Comparison of ENCODE assay signal across 31 cellular contexts in genomic region chr4:183920512-183920911, GRCh38. TPM values are rescaled to one million over a fixed set of nuclear protein-coding genes. Genes with fewer than 3 reads are reported as not detected.
A peak's percentile ranks its signal among the peaks of the same experiment; 100 is the strongest.
DNase-seq lines count a peak whose midpoint lies in the region; ATAC-seq and TF ChIP-seq lines count a peak whose summit lies in the region.
"Had no signal": no experiment of that assay in that cellular context is flagged by ENCODE, and none has a peak within 500 bp of the region (broad histone marks: within the 10 kb centered on the region; RNA-seq: fewer than 3 reads in every experiment).

No MANE protein-coding gene starts in this region.

- BruUV-seq in HCT116 (replicated peaks; lab: Mats Ljungman, UMichigan), result no TSS peak

- peaks cover 6% of the 10 kb centered on the region for H3K36me3 Mint-ChIP-seq in glutamatergic neuron (ENCODE audit: unreplicated experiment)
- H3K36me3 Mint-ChIP-seq in T-cell, result no peaks in the 10 kb centered on the region
- H3K36me3 Mint-ChIP-seq: CD8-positive, alpha-beta memory T cell; naive thymus-derived CD4-positive, alpha-beta T cell had no signal

- H3K9me3 ChIP-seq in HCT116 (ENCODE audit: control insufficient read depth in 1 of 2, insufficient read depth in 1 of 2, low read depth in 1 of 2, low read length in 2 of 2) (no peaks in the 10 kb centered on the region), OCI-LY3 (ENCODE audit: insufficient read depth, low read length) (no peaks in the 10 kb centered on the region)
- H3K9me3 ChIP-seq: colonic mucosa, gastroesophageal sphincter, psoas muscle, sigmoid colon, thyroid gland, vagina had no signal

- H3K27ac Mint-ChIP-seq in glutamatergic neuron (ENCODE audit: unreplicated experiment) (peak overlapping the region; percentile 56), T-cell (no peak overlapping the region)
- H3K27ac Mint-ChIP-seq: activated naive CD8-positive, alpha-beta T cell treated with anti-CD3 and anti-CD28 coated beads, Interleukin-2, amount 50 U/mL, for 24 hours; B cell; CD8-positive, alpha-beta memory T cell; naive thymus-derived CD4-positive, alpha-beta T cell had no signal

- peaks cover 2% of the 10 kb centered on the region for H3K27me3 Mint-ChIP-seq in glutamatergic neuron (ENCODE audit: unreplicated experiment)
- H3K27me3 Mint-ChIP-seq in T-cell, result peaks cover 6 to 8% of the 10 kb centered on the region in 2 donors

- RAD21 ChIA-PET in HCT116 (lab: Charles Lee; ENCODE audit: low non-redundant PET in 1 of 2, low total read pairs in 2 of 2, uncharacterized antibody in 2 of 2, unreplicated experiment in 2 of 2), result no interaction called here

- no peak overlapping the region for H3K27ac ChIP-seq in HCT116 (ENCODE audit: low read depth, low read length)
- H3K27ac ChIP-seq in OCI-LY3 (ENCODE audit: low read length), result peak overlapping the region; percentile 67
- H3K27ac ChIP-seq: colonic mucosa, gastroesophageal sphincter, hepatocyte, psoas muscle, sigmoid colon, thyroid gland, vagina had no signal

- CTCF ChIA-PET in HCT116 (lab: Charles Lee), result no interaction called here
- CTCF ChIA-PET in T-cell (lab: Charles Lee), result no interaction called here

- TF ChIP-seq CTCF in HCT116 (IDR thresholded peaks at IDR 0.05 in 2 of 3, conservative IDR thresholded peaks at IDR 0.05 in 1 of 3; ENCODE audit: borderline replicate concordance in 1 of 3, insufficient read depth in 1 of 3, low read depth in 2 of 3, low read length in 2 of 3) (no peak), OCI-LY3 (IDR thresholded peaks at IDR 0.05; ENCODE audit: low read depth, low read length) (no peak), glutamatergic neuron (IDR thresholded peaks at IDR 0.05; ENCODE audit: partially characterized antibody, unreplicated experiment) (no peak)

- H3K4me3 Mint-ChIP-seq in glutamatergic neuron (ENCODE audit: unreplicated experiment), result no peak overlapping the region
- no peak overlapping the region for H3K4me3 Mint-ChIP-seq in T-cell
- H3K4me3 Mint-ChIP-seq: activated naive CD8-positive, alpha-beta T cell treated with anti-CD3 and anti-CD28 coated beads, Interleukin-2, amount 50 U/mL, for 24 hours; activated T-cell treated with anti-CD3 and anti-CD28 coated beads, Interleukin-2, amount 50 U/mL, for 4 hours; B cell; CD8-positive, alpha-beta memory T cell; naive thymus-derived CD4-positive, alpha-beta T cell had no signal

- H4K20me1 ChIP-seq in HCT116 (ENCODE audit: insufficient read depth) (no peaks in the 10 kb centered on the region), OCI-LY3 (ENCODE audit: insufficient read depth, low read length) (no peaks in the 10 kb centered on the region)

- peaks cover 2 to 8% of the 10 kb centered on the region in 2 experiments; a peak in 3 of 4 replicates for H3K4me1 ChIP-seq in HCT116 (ENCODE audit: control insufficient read depth in 1 of 2, insufficient read depth in 2 of 2, low read length in 2 of 2)
- H3K4me1 ChIP-seq in OCI-LY3 (ENCODE audit: low read length), result peaks cover 24% of the 10 kb centered on the region
- H3K4me1 ChIP-seq: colonic mucosa, psoas muscle, sigmoid colon, vagina had no signal

- TF ChIP-seq RAD21 in HCT116 (IDR thresholded peaks at IDR 0.05; ENCODE audit: low read depth), result no peak

- ATAC-seq in HCT116 (no peak), GM21786 (IDR thresholded peaks at IDR 0.05; ENCODE audit: unreplicated experiment) (no peak), T-cell (replicated peaks in 1 of 4) (no peak)
- ATAC-seq: activated naive CD8-positive, alpha-beta T cell treated with anti-CD3 and anti-CD28 coated beads, Interleukin-2, amount 50 U/mL, for 24 hours; activated T-cell treated with anti-CD3 and anti-CD28 coated beads, Interleukin-2, amount 50 U/mL, for 4 hours; gastroesophageal sphincter; naive thymus-derived CD4-positive, alpha-beta T cell; psoas muscle had no signal

- no peaks in the 10 kb centered on the region for H3K9me3 Mint-ChIP-seq in glutamatergic neuron (ENCODE audit: unreplicated experiment)
- H3K9me3 Mint-ChIP-seq in T-cell, result no peaks in the 10 kb centered on the region
- H3K9me3 Mint-ChIP-seq: activated naive CD8-positive, alpha-beta T cell treated with anti-CD3 and anti-CD28 coated beads, Interleukin-2, amount 50 U/mL, for 24 hours; activated T-cell treated with anti-CD3 and anti-CD28 coated beads, Interleukin-2, amount 50 U/mL, for 4 hours had no signal

- intact Hi-C loops in HCT116 (cut with micrococcal nuclease), result no loop called here

- no peaks in the 10 kb centered on the region for H3K27me3 ChIP-seq in HCT116 (ENCODE audit: insufficient read depth, low read length)
- H3K27me3 ChIP-seq in OCI-LY3 (ENCODE audit: low read depth, low read length), result no peaks in the 10 kb centered on the region
- H3K27me3 ChIP-seq: colonic mucosa, gastroesophageal sphincter, hepatocyte, sigmoid colon, thyroid gland, vagina had no signal

- H3K4me2 ChIP-seq in HCT116 (ENCODE audit: low read length) (peak overlapping the region; percentile 10; the same call in 1 of the 2 replicates), OCI-LY3 (ENCODE audit: low read length) (no peak overlapping the region)
- H3K4me2 ChIP-seq: hepatocyte had no signal

- no peaks in the 10 kb centered on the region for H3K36me3 ChIP-seq in HCT116 (ENCODE audit: control insufficient read depth in 1 of 2, insufficient read depth in 2 of 2, low read length in 2 of 2)
- H3K36me3 ChIP-seq in OCI-LY3 (replicated peaks; ENCODE audit: low read depth, low read length), result no peaks in the 10 kb centered on the region
- H3K36me3 ChIP-seq: colonic mucosa, gastroesophageal sphincter, sigmoid colon, thyroid gland, vagina had no signal

- H3K4me3 ChIP-seq in HCT116 (replicated peaks in 1 of 2; ENCODE audit: low read depth in 1 of 2, low read length in 2 of 2), result no peak overlapping the region
- no peak overlapping the region for H3K4me3 ChIP-seq in OCI-LY3 (ENCODE audit: low read length)
- H3K4me3 ChIP-seq: colonic mucosa, gastroesophageal sphincter, hepatocyte, psoas muscle, sigmoid colon, thyroid gland, vagina had no signal

- H3K9ac ChIP-seq in HCT116 (ENCODE audit: low read length) (no peak overlapping the region), OCI-LY3 (ENCODE audit: low read length) (no peak overlapping the region)

- no peak for TF ChIP-seq POLR2A in HCT116 (IDR thresholded peaks at IDR 0.05; ENCODE audit: borderline replicate concordance, extremely low read depth, insufficient read depth, insufficient read length)

- H3K9me2 ChIP-seq in HCT116 (ENCODE audit: insufficient read depth), result no peaks in the 10 kb centered on the region

- H3K4me1 Mint-ChIP-seq in glutamatergic neuron (ENCODE audit: low read depth, unreplicated experiment) (peaks cover 12% of the 10 kb centered on the region), T-cell (no peaks in the 10 kb centered on the region)
- H3K4me1 Mint-ChIP-seq: activated naive CD8-positive, alpha-beta T cell treated with anti-CD3 and anti-CD28 coated beads, Interleukin-2, amount 50 U/mL, for 24 hours; B cell; CD8-positive, alpha-beta memory T cell; naive thymus-derived CD4-positive, alpha-beta T cell had no signal

- POLR2A ChIA-PET in HCT116 (lab: Charles Lee), result no interaction called here
- POLR2A ChIA-PET in T-cell (lab: Charles Lee), result no interaction called here

- H3K79me2 ChIP-seq in HCT116 (ENCODE audit: insufficient read depth, low read length), result no peaks in the 10 kb centered on the region
- no peaks in the 10 kb centered on the region for H3K79me2 ChIP-seq in OCI-LY3 (ENCODE audit: low read length)

- H2AFZ ChIP-seq in HCT116 (ENCODE audit: low read depth, low read length, poor library complexity, severe bottlenecking) (no peak overlapping the region), OCI-LY3 (ENCODE audit: low read depth, low read length) (no peak overlapping the region)
- H2AFZ ChIP-seq: hepatocyte had no signal

- no peak for DNase-seq in HCT116 (ENCODE audit: low read depth, low spot score)
- DNase-seq in NAMALWA (ENCODE audit: low spot score), result peak; percentile 33
- DNase-seq in glutamatergic neuron, result no peak
- DNase-seq in NCI-H128 (lab: John Stamatoyannopoulos, UW; ENCODE audit: unreplicated experiment), result no peak
- DNase-seq in activated naive CD4-positive, alpha-beta T cell treated with Interleukin-2 at 50 U/mL for 16 hours, result no peak
- DNase-seq in T-cell, result no peak
- DNase-seq: activated CD4-positive, CD25-positive, alpha-beta regulatory T cell; activated naive CD8-positive, alpha-beta T cell treated with anti-CD3 and anti-CD28 coated beads, Interleukin-2, amount 50 U/mL, for 24 hours; activated T-cell treated with anti-CD3 and anti-CD28 coated beads, Interleukin-2, amount 50 U/mL, for 4 hours; CD8-positive, alpha-beta memory T cell; colonic mucosa; effector CD4-positive, alpha-beta T cell; kidney glomerular epithelial cell; naive thymus-derived CD4-positive, alpha-beta T cell; NCI-H1436 treated with DMSO at 0.1 percent for 48 hours; NCI-H2081 treated with DMSO at 0.1 percent for 48 hours; NCI-H2227 treated with DMSO at 0.1 percent for 48 hours; NCI-H774; nucleus accumbens; psoas muscle; Right ventricle myocardium superior; sigmoid colon; stimulated activated CD4-positive, alpha-beta T cell treated with anti-CD3 and anti-CD28 coated beads, Interleukin-4, amount 100 ng/mL, for 1 hour; thyroid gland had no signal

TF ChIP-seq in HCT116, 20 proteins besides CTCF, POLR2A, EP300 and RAD21 (continues in another document):
- no peak for TF ChIP-seq REST (IDR thresholded peaks at IDR 0.05; ENCODE audit: low read depth)
- no peak for TF ChIP-seq EGR1 (IDR thresholded peaks at IDR 0.05; ENCODE audit: low read depth)

RNA-seq across cellular contexts. Expression of gene STOX2, which starts 15.4 kb away (rescaled TPM):
- total RNA-seq in HCT116 (2021; ENCODE audit: unreplicated experiment) (6.3 TPM), glutamatergic neuron (ENCODE audit: unreplicated experiment) (26.7 TPM), T-cell (under 1 TPM in 2 of 5 donors, not detected in 3; 0.22 to 0.50 TPM)
- 2.8 and 5.8 TPM in 2 replicates for polyA plus RNA-seq in HCT116 (2012)
- total RNA-seq: activated T-cell treated with anti-CD3 and anti-CD28 coated beads, Interleukin-2, amount 50 U/mL, for 4 hours; B cell; CD8-positive, alpha-beta memory T cell; HT1080; naive thymus-derived CD4-positive, alpha-beta T cell had no signal
- polyA plus RNA-seq: CD8-positive, alpha-beta memory T cell; naive thymus-derived CD4-positive, alpha-beta T cell had no signal
